In genomic region chr2:47623140-47623539, GRCh38 we compare ENCODE assay signal across 7 cellular contexts. TPM values are rescaled to one million over a fixed set of nuclear protein-coding genes. Genes with fewer than 3 reads are reported as not detected.
"Had no signal": no experiment of that assay in that cellular context is flagged by ENCODE, and none has a peak within 500 bp of the region (broad histone marks: within the 10 kb centered on the region; RNA-seq: fewer than 3 reads in every experiment).

No MANE protein-coding gene starts in this region.

RNA-seq across cellular contexts. Expression of gene KCNK12, which starts 52.4 kb away (rescaled TPM):
- total RNA-seq: endothelial cell of umbilical vein, fibroblast of villous mesenchyme, foreskin keratinocyte, gastroesophageal sphincter, left lobe of liver, liver, mammary epithelial cell had no signal
